ENCODE assay signal across 33 cellular contexts in the genomic region with DNA sequence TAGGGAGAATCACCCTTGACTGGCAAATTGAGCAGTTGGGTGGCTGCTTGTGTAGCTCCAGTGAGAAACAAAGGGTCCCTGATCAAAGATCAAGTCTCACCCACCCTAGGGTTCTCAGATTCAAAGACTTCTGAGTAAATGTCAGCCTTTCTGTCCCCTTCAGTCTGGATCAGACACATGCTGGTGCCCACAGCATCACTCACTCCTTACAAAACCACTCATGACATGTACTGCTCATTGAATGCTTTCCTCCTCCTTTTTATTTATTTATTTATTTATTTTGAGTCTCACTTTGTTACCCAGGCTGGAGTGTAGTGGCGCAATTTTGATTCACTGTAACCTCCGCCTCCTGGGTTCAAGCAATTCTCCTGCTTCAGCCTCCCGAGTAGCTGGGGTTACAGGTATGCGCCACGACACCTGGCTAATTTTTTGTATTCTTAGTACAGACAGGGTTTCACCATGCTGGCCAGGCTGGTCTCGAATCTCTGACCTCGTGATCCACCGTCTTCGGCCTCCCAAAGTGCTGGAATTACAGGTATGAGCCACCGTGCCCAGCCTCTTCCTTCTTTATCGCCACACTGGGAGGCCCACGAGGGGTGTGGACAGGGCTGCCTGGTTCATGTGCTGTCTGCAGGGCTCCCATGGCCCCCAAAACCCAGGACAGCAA.
"Had no signal": no experiment of that assay in that cellular context is flagged by ENCODE, and none has a peak within 500 bp of the region (broad histone marks: within the 10 kb centered on the region; RNA-seq: fewer than 3 reads in every experiment).

No MANE protein-coding gene starts in this region.

- H3K27me3 Mint-ChIP-seq: activated B cell treated with CpG ODN at 0.5 μM for 24 hours; activated CD4-positive, alpha-beta T cell treated with anti-CD3 and anti-CD28 coated beads, Interleukin-2, amount 10 ng/mL, durations not matched to agents 24 days and 14 days; activated naive CD4-positive, alpha-beta T cell treated with anti-CD3 and anti-CD28 coated beads, Interleukin-2, amount 10 ng/mL, durations not matched to agents 7 days and 5 days; activated naive CD4-positive, alpha-beta T cell treated with anti-CD3 and anti-CD28 coated beads, Interleukin-2, amount 50 U/mL, for 24 hours; activated naive CD8-positive, alpha-beta T cell; activated naive CD8-positive, alpha-beta T cell treated with anti-CD3 and anti-CD28 coated beads, Interleukin-2, amount 10 ng/mL, durations not matched to agents 7 days and 5 days; activated T-cell treated with anti-CD3 and anti-CD28 coated beads, Interleukin-2, amount 50 U/mL, for 24 hours had no signal

- H3K36me3 ChIP-seq: ascending aorta had no signal

- H3K4me3 ChIP-seq: ascending aorta had no signal

- H3K9me3 ChIP-seq: ascending aorta had no signal

- H3K9me3 Mint-ChIP-seq: activated B cell treated with CpG ODN at 0.5 μM for 24 hours; activated CD4-positive, alpha-beta memory T cell treated with anti-CD3 and anti-CD28 coated beads, Interleukin-2, amount 10 ng/mL, durations not matched to agents 7 days and 5 days; activated CD4-positive, alpha-beta T cell treated with anti-CD3 and anti-CD28 coated beads, Interleukin-2, amount 10 ng/mL, durations not matched to agents 24 days and 14 days; activated naive CD4-positive, alpha-beta T cell treated with anti-CD3 and anti-CD28 coated beads, Interleukin-2, amount 10 ng/mL, durations not matched to agents 7 days and 5 days; activated naive CD4-positive, alpha-beta T cell treated with anti-CD3 and anti-CD28 coated beads, Interleukin-2, amount 50 U/mL, for 24 hours; activated naive CD8-positive, alpha-beta T cell treated with anti-CD3 and anti-CD28 coated beads, Interleukin-2, amount 50 U/mL, for 24 hours; activated T-cell treated with anti-CD3 and anti-CD28 coated beads, Interleukin-2, amount 50 U/mL, for 24 hours; activated T-helper 2 cell treated with anti-CD3 and anti-CD28 coated beads, Interferon-gamma antibody, Interleukin-2, Interleukin-4, amounts not matched to agents 10 μg/mL and 5 μg/mL and 100 μg/mL, durations not matched to agents 14 hours and 24 hours and 36 hours; T-helper 1 cell treated with Interleukin-12 subunit alpha and Interleukin-12 subunit beta and Interleukin-4 antibody, amounts not matched to agents 30 μg/mL and 1 μg/mL, for 36 hours; T-helper 2 cell treated with Interferon-gamma antibody and Interleukin-4, amounts not matched to agents 5 μg/mL and 100 μg/mL, for 36 hours had no signal

- ATAC-seq: activated CD8-positive, alpha-beta memory T cell treated with anti-CD3 and anti-CD28 coated beads, Interleukin-2, amount 10 ng/mL, durations not matched to agents 7 days and 5 days; activated CD8-positive, alpha-beta T cell treated with anti-CD3 and anti-CD28 coated beads, Interleukin-2, amount 10 ng/mL, durations not matched to agents 7 days and 5 days; activated naive CD8-positive, alpha-beta T cell treated with anti-CD3 and anti-CD28 coated beads, Interleukin-2, amount 50 U/mL, for 24 hours had no signal

- H3K4me3 Mint-ChIP-seq: activated B cell treated with CpG ODN at 0.5 μM for 24 hours; activated CD4-positive, alpha-beta memory T cell treated with anti-CD3 and anti-CD28 coated beads, Interleukin-2, amount 10 ng/mL, durations not matched to agents 7 days and 5 days; activated CD4-positive, alpha-beta T cell treated with anti-CD3 and anti-CD28 coated beads, Interleukin-2, amount 10 ng/mL, durations not matched to agents 24 days and 14 days; activated CD8-positive, alpha-beta memory T cell treated with anti-CD3 and anti-CD28 coated beads, Interleukin-2, amount 10 ng/mL, durations not matched to agents 7 days and 5 days; activated CD8-positive, alpha-beta T cell treated with anti-CD3 and anti-CD28 coated beads, Interleukin-2, amount 10 ng/mL, durations not matched to agents 7 days and 5 days; activated naive CD4-positive, alpha-beta T cell treated with anti-CD3 and anti-CD28 coated beads, Interleukin-2, amount 10 ng/mL, durations not matched to agents 7 days and 5 days; activated naive CD4-positive, alpha-beta T cell treated with anti-CD3 and anti-CD28 coated beads, Interleukin-2, amount 50 U/mL, for 24 hours; activated naive CD8-positive, alpha-beta T cell; activated naive CD8-positive, alpha-beta T cell treated with anti-CD3 and anti-CD28 coated beads, Interleukin-2, amount 10 ng/mL, durations not matched to agents 7 days and 5 days; activated naive CD8-positive, alpha-beta T cell treated with anti-CD3 and anti-CD28 coated beads, Interleukin-2, amount 50 U/mL, for 24 hours; activated T-cell treated with anti-CD3 and anti-CD28 coated beads, Interleukin-2, amount 50 U/mL, for 24 hours; brain; T-helper 1 cell treated with Interleukin-12 subunit alpha and Interleukin-12 subunit beta and Interleukin-4 antibody, amounts not matched to agents 30 μg/mL and 1 μg/mL, for 36 hours; T-helper 2 cell treated with Interferon-gamma antibody and Interleukin-4, amounts not matched to agents 5 μg/mL and 100 μg/mL, for 36 hours had no signal

- H3K27me3 ChIP-seq: ascending aorta had no signal

- DNase-seq: activated B cell treated with CpG ODN at 0.5 μM for 24 hours; activated CD4-positive, alpha-beta memory T cell treated with anti-CD3 and anti-CD28 coated beads, Interleukin-2, amount 10 ng/mL, durations not matched to agents 7 days and 5 days; activated CD4-positive, alpha-beta T cell treated with anti-CD3 and anti-CD28 coated beads for 4 hours; activated CD4-positive, alpha-beta T cell treated with anti-CD3 and anti-CD28 coated beads, Interleukin-2, amount 10 ng/mL, durations not matched to agents 24 days and 14 days; activated CD4-positive, alpha-beta T cell treated with anti-CD3 and anti-CD28 coated beads, Interleukin-2, amount 50 U/mL, for 1 hour; activated CD4-positive, alpha-beta T cell treated with anti-CD3 and anti-CD28 coated beads, Interleukin-2, amount 50 U/mL, for 48 hours; activated CD4-positive, CD25-positive, alpha-beta regulatory T cell treated with anti-CD3 and anti-CD28 coated beads, Interleukin-2, amount 50 U/mL, for 72 hours; activated CD8-positive, alpha-beta memory T cell treated with anti-CD3 and anti-CD28 coated beads for 24 hours; activated CD8-positive, alpha-beta memory T cell treated with anti-CD3 and anti-CD28 coated beads, Interleukin-2, amount 10 ng/mL, durations not matched to agents 7 days and 5 days; activated CD8-positive, alpha-beta memory T cell treated with anti-CD3 and anti-CD28 coated beads, Interleukin-2, amount 50 U/mL, for 48 hours; activated CD8-positive, alpha-beta T cell treated with anti-CD3 and anti-CD28 coated beads, Interleukin-2, amount 10 ng/mL, durations not matched to agents 7 days and 5 days; activated effector memory CD4-positive, alpha-beta T cell treated with Interleukin-2 at 50 U/mL for 16 hours; activated gamma-delta T cell; activated naive CD4-positive, alpha-beta T cell treated with anti-CD3 and anti-CD28 coated beads, Interleukin-2, amount 10 ng/mL, durations not matched to agents 7 days and 5 days; activated naive CD4-positive, alpha-beta T cell treated with Interleukin-2 at 50 U/mL for 16 hours; activated naive CD8-positive, alpha-beta T cell treated with anti-CD3 and anti-CD28 coated beads, Interleukin-2, amount 10 ng/mL, durations not matched to agents 7 days and 5 days; activated naive CD8-positive, alpha-beta T cell treated with anti-CD3 and anti-CD28 coated beads, Interleukin-2, amount 50 U/mL, for 24 hours; activated T-cell treated with anti-CD3 and anti-CD28 coated beads, Interleukin-2, amount 50 U/mL, for 24 hours; activated T-cell treated with anti-CD3 and anti-CD28 coated beads, Interleukin-2, amount 50 U/mL, for 48 hours; amygdala; anterior cingulate cortex; central memory CD4-positive, alpha-beta T cell; T-helper 1 cell; T-helper 2 cell; T-helper 9 cell had no signal

- H3K27ac ChIP-seq: VCaP had no signal

- H3K36me3 Mint-ChIP-seq: activated CD8-positive, alpha-beta memory T cell treated with anti-CD3 and anti-CD28 coated beads, Interleukin-2, amount 10 ng/mL, durations not matched to agents 7 days and 5 days; activated naive CD4-positive, alpha-beta T cell treated with anti-CD3 and anti-CD28 coated beads, Interleukin-2, amount 10 ng/mL, durations not matched to agents 7 days and 5 days; activated naive CD4-positive, alpha-beta T cell treated with anti-CD3 and anti-CD28 coated beads, Interleukin-2, amount 50 U/mL, for 24 hours; activated naive CD8-positive, alpha-beta T cell; activated naive CD8-positive, alpha-beta T cell treated with anti-CD3 and anti-CD28 coated beads, Interleukin-2, amount 10 ng/mL, durations not matched to agents 7 days and 5 days; brain had no signal

- H3K4me1 Mint-ChIP-seq: activated B cell treated with CpG ODN at 0.5 μM for 24 hours; activated CD4-positive, alpha-beta memory T cell treated with anti-CD3 and anti-CD28 coated beads, Interleukin-2, amount 10 ng/mL, durations not matched to agents 7 days and 5 days; activated CD4-positive, alpha-beta T cell treated with anti-CD3 and anti-CD28 coated beads, Interleukin-2, amount 10 ng/mL, durations not matched to agents 24 days and 14 days; activated CD8-positive, alpha-beta memory T cell treated with anti-CD3 and anti-CD28 coated beads, Interleukin-2, amount 10 ng/mL, durations not matched to agents 7 days and 5 days; activated naive CD4-positive, alpha-beta T cell treated with anti-CD3 and anti-CD28 coated beads, Interleukin-2, amount 10 ng/mL, durations not matched to agents 7 days and 5 days; activated naive CD4-positive, alpha-beta T cell treated with anti-CD3 and anti-CD28 coated beads, Interleukin-2, amount 50 U/mL, for 24 hours; activated naive CD8-positive, alpha-beta T cell treated with anti-CD3 and anti-CD28 coated beads, Interleukin-2, amount 10 ng/mL, durations not matched to agents 7 days and 5 days; activated naive CD8-positive, alpha-beta T cell treated with anti-CD3 and anti-CD28 coated beads, Interleukin-2, amount 50 U/mL, for 24 hours had no signal

- H3K27ac Mint-ChIP-seq: activated B cell treated with CpG ODN at 0.5 μM for 24 hours; activated CD4-positive, alpha-beta memory T cell treated with anti-CD3 and anti-CD28 coated beads, Interleukin-2, amount 10 ng/mL, durations not matched to agents 7 days and 5 days; activated CD4-positive, alpha-beta T cell treated with anti-CD3 and anti-CD28 coated beads, Interleukin-2, amount 10 ng/mL, durations not matched to agents 24 days and 14 days; activated CD8-positive, alpha-beta memory T cell treated with anti-CD3 and anti-CD28 coated beads, Interleukin-2, amount 10 ng/mL, durations not matched to agents 7 days and 5 days; activated CD8-positive, alpha-beta T cell treated with anti-CD3 and anti-CD28 coated beads, Interleukin-2, amount 10 ng/mL, durations not matched to agents 7 days and 5 days; activated naive CD4-positive, alpha-beta T cell treated with anti-CD3 and anti-CD28 coated beads, Interleukin-2, amount 10 ng/mL, durations not matched to agents 7 days and 5 days; activated naive CD4-positive, alpha-beta T cell treated with anti-CD3 and anti-CD28 coated beads, Interleukin-2, amount 50 U/mL, for 24 hours; activated naive CD8-positive, alpha-beta T cell; activated naive CD8-positive, alpha-beta T cell treated with anti-CD3 and anti-CD28 coated beads, Interleukin-2, amount 10 ng/mL, durations not matched to agents 7 days and 5 days; activated naive CD8-positive, alpha-beta T cell treated with anti-CD3 and anti-CD28 coated beads, Interleukin-2, amount 50 U/mL, for 24 hours; activated T-cell treated with anti-CD3 and anti-CD28 coated beads, Interleukin-2, amount 50 U/mL, for 24 hours; activated T-helper 2 cell treated with anti-CD3 and anti-CD28 coated beads, Interferon-gamma antibody, Interleukin-2, Interleukin-4, amounts not matched to agents 10 μg/mL and 5 μg/mL and 100 μg/mL, durations not matched to agents 14 hours and 24 hours and 36 hours; brain; T-helper 1 cell treated with Interleukin-12 subunit alpha and Interleukin-12 subunit beta and Interleukin-4 antibody, amounts not matched to agents 30 μg/mL and 1 μg/mL, for 36 hours; T-helper 2 cell treated with Interferon-gamma antibody and Interleukin-4, amounts not matched to agents 5 μg/mL and 100 μg/mL, for 36 hours had no signal
